In genomic region chr4:84085986-84086385, GRCh38 we compare ENCODE assay signal across 30 cellular contexts.
"Had no signal": no experiment of that assay in that cellular context is flagged by ENCODE, and none has a peak within 500 bp of the region (broad histone marks: within the 10 kb centered on the region; RNA-seq: fewer than 3 reads in every experiment).

No MANE protein-coding gene starts in this region.

- H3K27me3 ChIP-seq: esophagus squamous epithelium, heart right ventricle, left lung, neutrophil, pancreas, right lobe of liver, tibial nerve, upper lobe of left lung had no signal

- DNase-seq: effector memory CD8-positive, alpha-beta T cell; erythroblast; esophagus squamous epithelium; foreskin melanocyte; glutamatergic neuron; heart right ventricle; hippocampal formation; left cardiac atrium; left lung; mesenchymal stem cell; mucosa of descending colon; naive B cell; pancreas; retina; right lobe of liver; small intestine; stimulated activated CD4-positive, alpha-beta T cell treated with anti-CD3 and anti-CD28 coated beads, Interleukin-15, amount 100 ng/mL, for 24 hours; stimulated activated CD4-positive, alpha-beta T cell treated with anti-CD3 and anti-CD28 coated beads, Interleukin-2, amount 100 ng/mL, for 48 hours; stimulated activated naive B cell treated with anti-CD40 and anti-IgM and Interleukin-4, amounts not matched to agents 10 μg/mL and 1 μg/mL and 100 μg/mL, for 72 hours; upper lobe of left lung had no signal

- H3K4me1 ChIP-seq: esophagus squamous epithelium, heart right ventricle, left lung, pancreas, right lobe of liver, tibial nerve, upper lobe of left lung had no signal

- H3K4me3 Mint-ChIP-seq: effector memory CD8-positive, alpha-beta T cell; mesothelial cell of epicardium; naive B cell; natural killer cell treated with Interleukin-12 subunit alpha and Interleukin-12 subunit beta and Interleukin-15 and Interleukin-18, amount 100 ng/mL, for 72 hours; neural crest cell; stimulated activated naive B cell treated with anti-CD40 and anti-IgM and Interleukin-4, amounts not matched to agents 10 μg/mL and 1 μg/mL and 100 μg/mL, for 72 hours; stimulated activated naive CD8-positive, alpha-beta T cell treated with anti-CD3 and anti-CD28 coated beads, Interleukin-15, Interleukin-2, amounts not matched to agents 100 ng/mL and 50 ng/mL, for 24 hours had no signal

- H3K27ac ChIP-seq: esophagus squamous epithelium, heart right ventricle, left lung, neutrophil, pancreas, right lobe of liver, thoracic aorta, tibial nerve, upper lobe of left lung had no signal

- H3K27me3 Mint-ChIP-seq: effector memory CD8-positive, alpha-beta T cell; natural killer cell treated with Interleukin-12 subunit alpha and Interleukin-12 subunit beta and Interleukin-15 and Interleukin-18, amount 100 ng/mL, for 72 hours; stimulated activated naive B cell treated with anti-CD40 and anti-IgM and Interleukin-4, amounts not matched to agents 10 μg/mL and 1 μg/mL and 100 μg/mL, for 72 hours; stimulated activated naive CD8-positive, alpha-beta T cell treated with anti-CD3 and anti-CD28 coated beads, Interleukin-15, Interleukin-2, amounts not matched to agents 100 ng/mL and 50 ng/mL, for 24 hours had no signal

- H3K36me3 Mint-ChIP-seq: mesothelial cell of epicardium; naive B cell; stimulated activated naive B cell treated with anti-CD40 and anti-IgM and Interleukin-4, amounts not matched to agents 10 μg/mL and 1 μg/mL and 100 μg/mL, for 72 hours had no signal

- H3K36me3 ChIP-seq: esophagus squamous epithelium, heart right ventricle, left lung, neutrophil, pancreas, right lobe of liver, thoracic aorta, tibial nerve, upper lobe of left lung had no signal

- FAIRE-seq: endometrium, islet of Langerhans, pancreas, small intestine, urothelium cell line had no signal

- H3K9me3 ChIP-seq: esophagus squamous epithelium, left lung, mucosa of descending colon, neutrophil, pancreas, right lobe of liver, thoracic aorta had no signal

- H3K27ac Mint-ChIP-seq: effector memory CD8-positive, alpha-beta T cell; mesothelial cell of epicardium; naive B cell; natural killer cell treated with Interleukin-12 subunit alpha and Interleukin-12 subunit beta and Interleukin-15 and Interleukin-18, amount 100 ng/mL, for 72 hours; stimulated activated naive B cell treated with anti-CD40 and anti-IgM and Interleukin-4, amounts not matched to agents 10 μg/mL and 1 μg/mL and 100 μg/mL, for 72 hours; stimulated activated naive CD8-positive, alpha-beta T cell treated with anti-CD3 and anti-CD28 coated beads, Interleukin-15, Interleukin-2, amounts not matched to agents 100 ng/mL and 50 ng/mL, for 24 hours had no signal

- H3K4me3 ChIP-seq: esophagus squamous epithelium, heart right ventricle, left lung, mucosa of descending colon, pancreas, right lobe of liver, thoracic aorta, tibial nerve, upper lobe of left lung had no signal

- H3K4me1 Mint-ChIP-seq: naive B cell; stimulated activated naive B cell treated with anti-CD40 and anti-IgM and Interleukin-4, amounts not matched to agents 10 μg/mL and 1 μg/mL and 100 μg/mL, for 72 hours had no signal
